17 cellular contexts compared by ENCODE assay signal in the genomic region with DNA sequence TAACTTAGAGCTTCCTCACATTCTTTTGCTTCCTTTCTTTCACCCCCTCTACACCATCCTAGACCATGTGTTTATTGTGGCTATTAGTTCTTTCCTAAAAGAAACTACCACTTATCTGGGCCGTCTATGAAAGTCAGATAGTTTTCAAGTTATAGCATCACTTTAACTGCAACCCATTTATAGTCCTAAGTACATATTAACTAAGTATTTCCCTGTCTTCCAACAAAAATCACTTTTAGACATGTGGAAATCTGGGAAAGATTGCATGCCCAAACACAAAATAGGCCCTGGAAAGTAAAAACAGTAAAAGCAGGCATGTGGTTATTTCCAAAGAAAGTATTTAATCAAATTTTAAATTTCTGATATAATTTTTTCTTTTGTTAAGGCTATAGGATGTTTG. TPM values are rescaled to one million over a fixed set of nuclear protein-coding genes. Genes with fewer than 3 reads are reported as not detected.
DNase-seq lines count a peak whose midpoint lies in the region; ATAC-seq and TF ChIP-seq lines count a peak whose summit lies in the region.
"Had no signal": no experiment of that assay in that cellular context is flagged by ENCODE, and none has a peak within 500 bp of the region (broad histone marks: within the 10 kb centered on the region; RNA-seq: fewer than 3 reads in every experiment).

No MANE protein-coding gene starts in this region.

- no peaks in the 10 kb centered on the region for H3K9me3 Mint-ChIP-seq in activated naive CD4-positive, alpha-beta T cell treated with anti-CD3 and anti-CD28 coated beads for 36 hours
- no peaks in the 10 kb centered on the region for H3K9me3 Mint-ChIP-seq in immature natural killer cell
- H3K9me3 Mint-ChIP-seq: activated naive CD4-positive, alpha-beta T cell treated with anti-CD3 and anti-CD28 coated beads, Interleukin-2, amount 50 U/mL, for 72 hours; neural crest cell had no signal

- peaks cover 98% of the 10 kb centered on the region for H3K79me2 ChIP-seq in SU-DHL-6 (ENCODE audit: insufficient read depth, low read length)

- H3K4me1 Mint-ChIP-seq in activated naive CD4-positive, alpha-beta T cell treated with anti-CD3 and anti-CD28 coated beads for 36 hours (ENCODE audit: low read depth): peaks cover 68% of the 10 kb centered on the region
- H3K4me1 Mint-ChIP-seq in immature natural killer cell: peaks cover 87 to 98% of the 10 kb centered on the region in 2 donors

- TF ChIP-seq CTCF in SU-DHL-6 (IDR thresholded peaks at IDR 0.05; ENCODE audit: insufficient read depth, low read length, poor library complexity, severe bottlenecking) (no peak), thyroid gland (IDR thresholded peaks at IDR 0.05) (no peak)

- H3K9ac ChIP-seq in SU-DHL-6 (ENCODE audit: low read length): no peak overlapping the region

- no peaks in the 10 kb centered on the region for H3K9me2 ChIP-seq in SU-DHL-6 (replicated peaks; ENCODE audit: insufficient read depth, low read length)

- peak overlapping the region; percentile 7 for H3K27ac Mint-ChIP-seq in activated naive CD4-positive, alpha-beta T cell treated with anti-CD3 and anti-CD28 coated beads for 36 hours
- H3K27ac Mint-ChIP-seq in immature natural killer cell: peak overlapping the region; percentile 43 to 97 (median 64)

- WGBS in thyroid gland, 2 donors: 7 to 13% methylated on average over 1 of the region's 1 CpG

- peaks cover 15% of the 10 kb centered on the region for H3K36me3 Mint-ChIP-seq in activated naive CD4-positive, alpha-beta T cell treated with anti-CD3 and anti-CD28 coated beads for 36 hours (ENCODE audit: low read depth)
- H3K36me3 Mint-ChIP-seq in immature natural killer cell: peaks cover 5 to 26% (median 23%) of the 10 kb centered on the region in 3 donors

- CTCF ChIA-PET in activated naive CD4-positive, alpha-beta T cell treated with anti-CD3 and anti-CD28 coated beads for 36 hours (lab: Charles Lee): interaction anchor here (0.9 to 1.5 kb wide), 2 partner anchors 35 to 49 kb away, joined by 3 to 6 read pairs; no protein-coding TSS in a partner anchor

- no peak overlapping the region for H3K4me3 ChIP-seq in SU-DHL-6 (ENCODE audit: insufficient read depth, low read length, poor library complexity, severe bottlenecking)
- peak overlapping the region in 1 of 3 donors; percentile 4 for H3K4me3 ChIP-seq in thyroid gland (replicated peaks in 1 of 3)
- H3K4me3 ChIP-seq: right lobe of liver had no signal

- H4K20me1 ChIP-seq in SU-DHL-6 (ENCODE audit: low read depth, low read length): peaks cover 84% of the 10 kb centered on the region

- no peak for DNase-seq in activated naive CD4-positive, alpha-beta T cell treated with anti-CD3 and anti-CD28 coated beads for 36 hours
- DNase-seq in activated naive CD4-positive, alpha-beta T cell treated with anti-CD3 and anti-CD28 coated beads, Interleukin-2, amount 50 U/mL, for 16 hours: no peak
- DNase-seq in immature natural killer cell (no peak), thyroid gland (no peak), caudate nucleus (lab: John Stamatoyannopoulos, UW) (no peak), DMS79 (lab: John Stamatoyannopoulos, UW) (no peak)
- DNase-seq: activated CD8-positive, alpha-beta memory T cell treated with anti-CD3 and anti-CD28 coated beads for 24 hours; NCI-H1048; NCI-H2171; right lobe of liver; stimulated activated CD4-positive, alpha-beta T cell treated with anti-CD3 and anti-CD28 coated beads, Interleukin-4, amount 100 ng/mL, for 1 hour had no signal

- H3K4me1 ChIP-seq in thyroid gland: peaks cover 76 to 79% of the 10 kb centered on the region in 2 donors

- TF ChIP-seq POLR2A in thyroid gland (IDR thresholded peaks at IDR 0.05): no peak

- ATAC-seq in HG02970 (IDR thresholded peaks at IDR 0.05; ENCODE audit: low FRiP score, unreplicated experiment): no peak
- ATAC-seq: activated naive CD4-positive, alpha-beta T cell treated with anti-CD3 and anti-CD28 coated beads, Interleukin-2, amount 50 U/mL, for 72 hours; left lobe of liver; right lobe of liver had no signal

- H3K27ac ChIP-seq in SU-DHL-6 (ENCODE audit: low read depth, low read length) (no peak overlapping the region), thyroid gland (peak overlapping the region; percentile 38 to 100 (median 56)), caudate nucleus (ENCODE audit: low read depth, low read length) (no peak overlapping the region)
- H3K27ac ChIP-seq: epithelial cell of prostate, right lobe of liver had no signal

- H3K4me3 Mint-ChIP-seq in activated naive CD4-positive, alpha-beta T cell treated with anti-CD3 and anti-CD28 coated beads for 36 hours: no peak overlapping the region
- peak overlapping the region; percentile 32 to 99 (median 61) for H3K4me3 Mint-ChIP-seq in immature natural killer cell
- H3K4me3 Mint-ChIP-seq: neural crest cell had no signal

- intact Hi-C loops in activated naive CD4-positive, alpha-beta T cell treated with anti-CD3 and anti-CD28 coated beads for 36 hours (cut with micrococcal nuclease): loop anchor here (5.0 to 10.0 kb wide), 7 partner anchors 290 to 1568 kb away; a partner anchor contains a TSS
- intact Hi-C loops in thyroid gland (cut with DNase I): no loop called here

- H3F3A ChIP-seq in SU-DHL-6 (ENCODE audit: insufficient read depth): peaks cover 18% of the 10 kb centered on the region

- H3K4me2 ChIP-seq in SU-DHL-6 (ENCODE audit: low read depth, low read length, poor library complexity, severe bottlenecking): peak overlapping the region; percentile 66

- H3K36me3 ChIP-seq in SU-DHL-6 (ENCODE audit: low read length): peaks cover 65% of the 10 kb centered on the region
- H3K36me3 ChIP-seq in thyroid gland: peaks cover 0 to 4% of the 10 kb centered on the region in 2 donors
- H3K36me3 ChIP-seq: right lobe of liver had no signal

- no peak overlapping the region for H2AFZ ChIP-seq in SU-DHL-6 (ENCODE audit: low read depth, low read length, severe bottlenecking)

- H3K27me3 Mint-ChIP-seq in activated naive CD4-positive, alpha-beta T cell treated with anti-CD3 and anti-CD28 coated beads for 36 hours (ENCODE audit: low read depth): no peaks in the 10 kb centered on the region
- H3K27me3 Mint-ChIP-seq in immature natural killer cell (ENCODE audit: low read depth in 3 of 3): peaks cover 9 to 20% (median 12%) of the 10 kb centered on the region in 3 donors

- H3K27me3 ChIP-seq in SU-DHL-6 (ENCODE audit: low read length): no peaks in the 10 kb centered on the region
- no peaks in the 10 kb centered on the region for H3K27me3 ChIP-seq in thyroid gland
- H3K27me3 ChIP-seq: right lobe of liver had no signal

- no peaks in the 10 kb centered on the region for H3K9me3 ChIP-seq in SU-DHL-6 (ENCODE audit: insufficient read depth, low read length)
- H3K9me3 ChIP-seq in thyroid gland: no peaks in the 10 kb centered on the region
- H3K9me3 ChIP-seq: right lobe of liver had no signal

RNA-seq across cellular contexts. Expression of a gene that starts 5.5 kb away (rescaled TPM):
- 1 to 10 TPM; 7.3 to 8.1 TPM for total RNA-seq in activated naive CD4-positive, alpha-beta T cell treated with anti-CD3 and anti-CD28 coated beads for 36 hours
- polyA plus RNA-seq in immature natural killer cell: 100 to 1,000 TPM in 1 of 3 donors, 10 to 100 TPM in 2; 72.0 to 142 (median 99.0) TPM
- 100 to 1,000 TPM in 1 of 4 donors, 10 to 100 TPM in 3; 61.8 to 108 (median 92.0) TPM for total RNA-seq in thyroid gland

Comparison
In these comparisons a context has a peak if more than half of its experiments do, and no peak if none do; other contexts are left out.
1. H3K27ac ChIP-seq: peak in thyroid gland (3 of 3); none in SU-DHL-6 (single experiment) and caudate nucleus (single experiment).
2. RNA of a gene that starts 5.5 kb away (total RNA-seq): 61.8 to 108 TPM in thyroid gland; 7.3 to 8.1 TPM in activated naive CD4-positive, alpha-beta T cell treated with anti-CD3 and anti-CD28 coated beads for 36 hours; every median in the first group is over 4 times any median in the second.